ENCODE assay signal across 8 cellular contexts in genomic region chr16:180921-181667, GRCh38. TPM values are rescaled to one million over a fixed set of nuclear protein-coding genes. Genes with fewer than 3 reads are reported as not detected.
DNase-seq lines count a peak whose midpoint lies in the region; ATAC-seq and TF ChIP-seq lines count a peak whose summit lies in the region.

No MANE protein-coding gene starts in this region.

- ATAC-seq in HG03521 (IDR thresholded peaks at IDR 0.05; ENCODE audit: unreplicated experiment) = no peak

- peak; percentile 86 for TF ChIP-seq CTCF in kidney epithelial cell (IDR thresholded peaks at IDR 0.05; ENCODE audit: insufficient read depth, low read length, poor library complexity, severe bottlenecking)

- H3K4me3 ChIP-seq in HAP-1 (peak overlapping the region; percentile 50), kidney epithelial cell (ENCODE audit: low read depth, low read length) (peak overlapping the region; percentile 20)

- no peaks in the 10 kb centered on the region for H3K9me3 ChIP-seq in HAP-1

- H3K27me3 ChIP-seq in HAP-1 (ENCODE audit: low read depth) (no peaks in the 10 kb centered on the region), kidney epithelial cell (ENCODE audit: control insufficient read depth, insufficient read depth, low read length) (peaks cover 34% of the 10 kb centered on the region)

- H3K36me3 ChIP-seq in HAP-1 (replicated peaks) (0 out of 2 replicates have a peak, but pooled peaks cover 8% of the 10 kb centered on the region), kidney epithelial cell (ENCODE audit: control insufficient read depth, insufficient read depth, low read length) (no peaks in the 10 kb centered on the region)

- DNase-seq in C1 segment of cervical spinal cord (lab: John Stamatoyannopoulos, UW) (peak in 11 of 14 donors; percentile 2 to 63 (median 15)), HAP-1 (ENCODE audit: low spot score in 2 of 2) (peak; percentile 82 to 92), NCI-H2227 treated with DMSO at 0.1 percent for 48 hours (lab: John Stamatoyannopoulos, UW) (peak; percentile 51), kidney epithelial cell (ENCODE audit: low read depth) (no peak)
- DNase-seq in activated CD4-positive, CD25-positive, alpha-beta regulatory T cell treated with anti-CD3 and anti-CD28 coated beads, Interleukin-2, amount 50 U/mL, for 72 hours = peak; percentile 87
- DNase-seq in central memory CD4-positive, alpha-beta T cell = peak; percentile 76
- peak; percentile 82 to 84 for DNase-seq in stimulated activated CD4-positive, alpha-beta T cell treated with anti-CD3 and anti-CD28 coated beads, Interleukin-1b, Interleukin-23, amount 100 ng/mL, for 4 hours (ENCODE audit: low read depth in 2 of 2)

- in situ Hi-C loops in HAP-1 (cut with MboI; ENCODE audit: low sequenced_read_pairs) = loop anchor here (5.0 kb wide), 1 partner anchor 74 kb away; no protein-coding TSS in a partner anchor

- peaks cover 4% of the 10 kb centered on the region for H3K4me1 ChIP-seq in HAP-1

RNA-seq across cellular contexts. Expression of gene HBQ1, which starts 0.8 kb away (rescaled TPM):
- 0.96 and 1.6 TPM in 2 replicates for total RNA-seq in kidney epithelial cell

RNA-seq across cellular contexts. Expression of gene HBA1, which starts 4.6 kb away (rescaled TPM):
- total RNA-seq in kidney epithelial cell = 0.41 TPM in 1 of 2 replicates, not detected in the other

RNA-seq across cellular contexts. Expression of gene HBA2, which starts 8.4 kb away (rescaled TPM):
- not detected in 2 replicates for total RNA-seq in kidney epithelial cell

RNA-seq across cellular contexts. Expression of gene HBM, which starts 15.3 kb away (rescaled TPM):
- not detected in 2 replicates for total RNA-seq in kidney epithelial cell

RNA-seq across cellular contexts. Expression of gene HBZ, which starts 28.6 kb away (rescaled TPM):
- not detected in 2 replicates for total RNA-seq in kidney epithelial cell
